Comparison of ENCODE assay signal across 11 cellular contexts in genomic region chr3:98612587-98612986, GRCh38. TPM values are rescaled to one million over a fixed set of nuclear protein-coding genes. Genes with fewer than 3 reads are reported as not detected.
DNase-seq lines count a peak whose midpoint lies in the region; ATAC-seq and FAIRE-seq lines count a peak whose summit lies in the region.
"Had no signal": no experiment of that assay in that cellular context is flagged by ENCODE, and none has a peak within 500 bp of the region (broad histone marks: within the 10 kb centered on the region; RNA-seq: fewer than 3 reads in every experiment).

No MANE protein-coding gene starts in this region.

- H3K9me3 ChIP-seq in small intestine (ENCODE audit: control insufficient read depth, low read depth) = no peaks in the 10 kb centered on the region

- H3K27me3 Mint-ChIP-seq in activated CD4-positive, alpha-beta T cell treated with anti-CD3 and anti-CD28 coated beads for 36 hours = peaks cover 3% of the 10 kb centered on the region
- peaks cover 8 to 22% of the 10 kb centered on the region in 2 donors for H3K27me3 Mint-ChIP-seq in natural killer cell treated with Interleukin-12 subunit alpha and Interleukin-12 subunit beta and Interleukin-15 and Interleukin-18, amount 100 ng/mL, for 72 hours
- peaks cover 0 to 6% (median 3%) of the 10 kb centered on the region in 5 donors for H3K27me3 Mint-ChIP-seq in naive thymus-derived CD8-positive, alpha-beta T cell

- DNase-seq in activated CD4-positive, alpha-beta T cell treated with anti-CD3 and anti-CD28 coated beads for 36 hours = peak; percentile 29
- no peak for DNase-seq in activated CD4-positive, alpha-beta T cell treated with anti-CD3 and anti-CD28 coated beads, Interleukin-2, amount 50 U/mL, for 4 hours
- DNase-seq in RPMI8226 (peak; percentile 92), small intestine (peak; percentile 19), NK-92 (lab: John Stamatoyannopoulos, UW; ENCODE audit: unreplicated experiment) (no peak)
- no peak for DNase-seq in natural killer cell treated with Interleukin-12 subunit alpha and Interleukin-12 subunit beta and Interleukin-15 and Interleukin-18, amount 100 ng/mL, for 72 hours (ENCODE audit: low spot score)
- DNase-seq in naive thymus-derived CD8-positive, alpha-beta T cell = no peak
- DNase-seq: AML-193, naive B cell, NCI-H2081 had no signal

- H3K27ac Mint-ChIP-seq in activated CD4-positive, alpha-beta T cell treated with anti-CD3 and anti-CD28 coated beads for 36 hours = no peak overlapping the region
- H3K27ac Mint-ChIP-seq in natural killer cell treated with Interleukin-12 subunit alpha and Interleukin-12 subunit beta and Interleukin-15 and Interleukin-18, amount 100 ng/mL, for 72 hours = no peak overlapping the region
- H3K27ac Mint-ChIP-seq in naive thymus-derived CD8-positive, alpha-beta T cell = peak overlapping the region in 1 of 10 donors; percentile 21
- H3K27ac Mint-ChIP-seq: naive B cell had no signal

- no peaks in the 10 kb centered on the region for H3K27me3 ChIP-seq in small intestine (ENCODE audit: control insufficient read depth in 2 of 2, insufficient read depth in 2 of 2, low read length in 2 of 2)

- no peak for ATAC-seq in activated CD4-positive, alpha-beta T cell treated with anti-CD3 and anti-CD28 coated beads for 36 hours
- ATAC-seq in HG02885 (IDR thresholded peaks at IDR 0.05; ENCODE audit: poor library complexity, unreplicated experiment) = peak; percentile 58
- ATAC-seq in natural killer cell treated with Interleukin-12 subunit alpha and Interleukin-12 subunit beta and Interleukin-15 and Interleukin-18, amount 100 ng/mL, for 72 hours = no peak
- ATAC-seq in naive thymus-derived CD8-positive, alpha-beta T cell = no peak

- peaks cover 6% of the 10 kb centered on the region for H3K9me3 Mint-ChIP-seq in activated CD4-positive, alpha-beta T cell treated with anti-CD3 and anti-CD28 coated beads for 36 hours (ENCODE audit: low read depth)
- H3K9me3 Mint-ChIP-seq in natural killer cell treated with Interleukin-12 subunit alpha and Interleukin-12 subunit beta and Interleukin-15 and Interleukin-18, amount 100 ng/mL, for 72 hours = no peaks in the 10 kb centered on the region
- peaks cover 0 to 26% (median 13%) of the 10 kb centered on the region in 9 donors for H3K9me3 Mint-ChIP-seq in naive thymus-derived CD8-positive, alpha-beta T cell

- no peaks in the 10 kb centered on the region for H3K4me1 Mint-ChIP-seq in activated CD4-positive, alpha-beta T cell treated with anti-CD3 and anti-CD28 coated beads for 36 hours
- no peaks in the 10 kb centered on the region for H3K4me1 Mint-ChIP-seq in natural killer cell treated with Interleukin-12 subunit alpha and Interleukin-12 subunit beta and Interleukin-15 and Interleukin-18, amount 100 ng/mL, for 72 hours (ENCODE audit: low read depth in 2 of 2)
- peaks cover 0 to 2% (median 0%) of the 10 kb centered on the region in 4 donors for H3K4me1 Mint-ChIP-seq in naive thymus-derived CD8-positive, alpha-beta T cell
- H3K4me1 Mint-ChIP-seq: naive B cell had no signal

- no peaks in the 10 kb centered on the region for H3K36me3 ChIP-seq in small intestine (ENCODE audit: control insufficient read depth in 2 of 2, insufficient read depth in 2 of 2, low read length in 2 of 2)

- intact Hi-C loops in activated CD4-positive, alpha-beta T cell treated with anti-CD3 and anti-CD28 coated beads for 36 hours (cut with DNase I, micrococcal nuclease) = no loop called here

- no peak overlapping the region for H3K4me3 ChIP-seq in small intestine (ENCODE audit: low read depth in 1 of 2, low read length in 2 of 2)

- CTCF ChIA-PET in activated CD4-positive, alpha-beta T cell treated with anti-CD3 and anti-CD28 coated beads for 36 hours (lab: Charles Lee) = interaction anchor here (0.8 to 3.8 kb wide), 3 partner anchors 10 to 205 kb away, joined by 4 to 23 read pairs (median 5); no protein-coding TSS in a partner anchor

- H3K27ac ChIP-seq in small intestine (ENCODE audit: low read depth in 1 of 2, low read length in 1 of 2) = no peak overlapping the region

- H3K4me3 Mint-ChIP-seq in activated CD4-positive, alpha-beta T cell treated with anti-CD3 and anti-CD28 coated beads for 36 hours = no peak overlapping the region
- H3K4me3 Mint-ChIP-seq in natural killer cell treated with Interleukin-12 subunit alpha and Interleukin-12 subunit beta and Interleukin-15 and Interleukin-18, amount 100 ng/mL, for 72 hours = no peak overlapping the region
- no peak overlapping the region for H3K4me3 Mint-ChIP-seq in naive thymus-derived CD8-positive, alpha-beta T cell

- POLR2A ChIA-PET in activated CD4-positive, alpha-beta T cell treated with anti-CD3 and anti-CD28 coated beads for 36 hours (lab: Charles Lee) = no interaction called here
- POLR2A ChIA-PET in naive thymus-derived CD8-positive, alpha-beta T cell (lab: Charles Lee) = no interaction called here

- H3K36me3 Mint-ChIP-seq in activated CD4-positive, alpha-beta T cell treated with anti-CD3 and anti-CD28 coated beads for 36 hours (ENCODE audit: low read depth) = no peaks in the 10 kb centered on the region
- peaks cover 4% of the 10 kb centered on the region for H3K36me3 Mint-ChIP-seq in natural killer cell treated with Interleukin-12 subunit alpha and Interleukin-12 subunit beta and Interleukin-15 and Interleukin-18, amount 100 ng/mL, for 72 hours
- H3K36me3 Mint-ChIP-seq in naive thymus-derived CD8-positive, alpha-beta T cell = peaks cover 0 to 9% (median 5%) of the 10 kb centered on the region in 3 donors
- H3K36me3 Mint-ChIP-seq: naive B cell had no signal

- 58 to 86% (median 79%) methylated on average over 5 of the region's 5 CpGs for WGBS in small intestine, 3 donors

- FAIRE-seq in small intestine (lab: Jason Lieb, UNC) = no peak

- H3K4me1 ChIP-seq in small intestine (ENCODE audit: control insufficient read depth in 2 of 2, insufficient read depth in 1 of 2, low read depth in 1 of 2, low read length in 1 of 2) = no peaks in the 10 kb centered on the region

RNA-seq across cellular contexts. Expression of gene CPOX, which starts 19.2 kb away (rescaled TPM):
- total RNA-seq in activated CD4-positive, alpha-beta T cell treated with anti-CD3 and anti-CD28 coated beads for 36 hours = 10 to 100 TPM; 40.3 to 41.9 TPM
- 10 to 100 TPM; 13.4 to 28.6 (median 13.8) TPM for polyA plus RNA-seq in small intestine
- 10 to 100 TPM; 35.7 to 84.3 TPM for total RNA-seq in natural killer cell treated with Interleukin-12 subunit alpha and Interleukin-12 subunit beta and Interleukin-15 and Interleukin-18, amount 100 ng/mL, for 72 hours
- total RNA-seq in naive thymus-derived CD8-positive, alpha-beta T cell = 10 to 100 TPM; 24.5 to 27.1 TPM
- 1 to 10 TPM; 2.4 to 3.4 (median 2.6) TPM for polyA plus RNA-seq in naive thymus-derived CD8-positive, alpha-beta T cell

Comparison
In these comparisons a context has a peak if more than half of its experiments do, and no peak if none do; other contexts are left out.
1. DNase-seq: peak in activated CD4-positive, alpha-beta T cell treated with anti-CD3 and anti-CD28 coated beads for 36 hours (single experiment), RPMI8226 (single experiment) and small intestine (single experiment); none in activated CD4-positive, alpha-beta T cell treated with anti-CD3 and anti-CD28 coated beads, Interleukin-2, amount 50 U/mL, for 4 hours (0 of 2), NK-92 (single experiment), natural killer cell treated with Interleukin-12 subunit alpha and Interleukin-12 subunit beta and Interleukin-15 and Interleukin-18, amount 100 ng/mL, for 72 hours (single experiment) and naive thymus-derived CD8-positive, alpha-beta T cell (0 of 10).